In the genomic region with DNA sequence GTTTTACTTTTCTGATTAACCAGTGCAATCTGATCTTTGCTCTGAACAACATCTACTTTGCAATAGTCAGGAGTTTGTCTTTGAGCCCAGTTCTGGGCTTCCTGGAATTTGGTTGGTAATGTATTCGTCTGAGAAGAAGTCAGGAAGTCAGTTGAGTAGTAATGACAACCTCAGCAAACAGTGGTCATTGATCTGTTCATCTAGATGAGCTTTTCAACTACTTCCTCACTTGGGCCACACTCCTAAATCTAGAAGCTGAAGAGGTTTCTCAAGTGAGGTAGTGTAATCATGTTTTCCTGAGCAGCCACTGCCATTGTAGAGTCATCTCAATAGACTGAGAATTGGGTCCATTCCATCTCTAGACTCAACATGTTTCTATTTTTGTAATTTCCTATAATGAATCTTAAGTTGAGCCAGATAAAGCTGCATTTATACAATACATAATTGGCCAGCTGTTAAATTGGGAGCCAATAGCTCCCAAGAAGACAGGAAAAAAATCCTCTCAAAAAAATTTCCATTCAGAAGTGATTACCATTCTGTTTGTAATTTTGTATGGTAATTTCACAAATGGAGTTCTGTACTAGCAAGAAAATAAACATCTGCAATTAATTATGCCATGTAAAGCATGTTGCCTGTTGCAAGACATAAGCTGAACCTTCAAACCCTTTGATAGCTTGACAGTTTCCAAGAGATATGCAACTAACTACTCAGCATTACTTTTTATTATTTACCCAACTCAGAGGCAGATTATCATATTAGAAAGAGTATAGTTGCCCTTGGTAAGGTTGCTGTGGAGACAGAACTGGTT, we compare ENCODE assay signal across 1 cellular context.
TF ChIP-seq lines count a peak whose summit lies in the region.

No MANE protein-coding gene starts in this region.

TF ChIP-seq in GM23338, 12 proteins besides CTCF, POLR2A, EP300 and RAD21:
- no peak for TF ChIP-seq REST (IDR thresholded peaks at IDR 0.05; ENCODE audit: unreplicated experiment)
- TF ChIP-seq NANOG (IDR thresholded peaks at IDR 0.05; ENCODE audit: borderline replicate concordance) = no peak
- no peak for TF ChIP-seq EZH2phosphoT487 (IDR thresholded peaks at IDR 0.05; ENCODE audit: unreplicated experiment)
- TF ChIP-seq, protein P1, sequence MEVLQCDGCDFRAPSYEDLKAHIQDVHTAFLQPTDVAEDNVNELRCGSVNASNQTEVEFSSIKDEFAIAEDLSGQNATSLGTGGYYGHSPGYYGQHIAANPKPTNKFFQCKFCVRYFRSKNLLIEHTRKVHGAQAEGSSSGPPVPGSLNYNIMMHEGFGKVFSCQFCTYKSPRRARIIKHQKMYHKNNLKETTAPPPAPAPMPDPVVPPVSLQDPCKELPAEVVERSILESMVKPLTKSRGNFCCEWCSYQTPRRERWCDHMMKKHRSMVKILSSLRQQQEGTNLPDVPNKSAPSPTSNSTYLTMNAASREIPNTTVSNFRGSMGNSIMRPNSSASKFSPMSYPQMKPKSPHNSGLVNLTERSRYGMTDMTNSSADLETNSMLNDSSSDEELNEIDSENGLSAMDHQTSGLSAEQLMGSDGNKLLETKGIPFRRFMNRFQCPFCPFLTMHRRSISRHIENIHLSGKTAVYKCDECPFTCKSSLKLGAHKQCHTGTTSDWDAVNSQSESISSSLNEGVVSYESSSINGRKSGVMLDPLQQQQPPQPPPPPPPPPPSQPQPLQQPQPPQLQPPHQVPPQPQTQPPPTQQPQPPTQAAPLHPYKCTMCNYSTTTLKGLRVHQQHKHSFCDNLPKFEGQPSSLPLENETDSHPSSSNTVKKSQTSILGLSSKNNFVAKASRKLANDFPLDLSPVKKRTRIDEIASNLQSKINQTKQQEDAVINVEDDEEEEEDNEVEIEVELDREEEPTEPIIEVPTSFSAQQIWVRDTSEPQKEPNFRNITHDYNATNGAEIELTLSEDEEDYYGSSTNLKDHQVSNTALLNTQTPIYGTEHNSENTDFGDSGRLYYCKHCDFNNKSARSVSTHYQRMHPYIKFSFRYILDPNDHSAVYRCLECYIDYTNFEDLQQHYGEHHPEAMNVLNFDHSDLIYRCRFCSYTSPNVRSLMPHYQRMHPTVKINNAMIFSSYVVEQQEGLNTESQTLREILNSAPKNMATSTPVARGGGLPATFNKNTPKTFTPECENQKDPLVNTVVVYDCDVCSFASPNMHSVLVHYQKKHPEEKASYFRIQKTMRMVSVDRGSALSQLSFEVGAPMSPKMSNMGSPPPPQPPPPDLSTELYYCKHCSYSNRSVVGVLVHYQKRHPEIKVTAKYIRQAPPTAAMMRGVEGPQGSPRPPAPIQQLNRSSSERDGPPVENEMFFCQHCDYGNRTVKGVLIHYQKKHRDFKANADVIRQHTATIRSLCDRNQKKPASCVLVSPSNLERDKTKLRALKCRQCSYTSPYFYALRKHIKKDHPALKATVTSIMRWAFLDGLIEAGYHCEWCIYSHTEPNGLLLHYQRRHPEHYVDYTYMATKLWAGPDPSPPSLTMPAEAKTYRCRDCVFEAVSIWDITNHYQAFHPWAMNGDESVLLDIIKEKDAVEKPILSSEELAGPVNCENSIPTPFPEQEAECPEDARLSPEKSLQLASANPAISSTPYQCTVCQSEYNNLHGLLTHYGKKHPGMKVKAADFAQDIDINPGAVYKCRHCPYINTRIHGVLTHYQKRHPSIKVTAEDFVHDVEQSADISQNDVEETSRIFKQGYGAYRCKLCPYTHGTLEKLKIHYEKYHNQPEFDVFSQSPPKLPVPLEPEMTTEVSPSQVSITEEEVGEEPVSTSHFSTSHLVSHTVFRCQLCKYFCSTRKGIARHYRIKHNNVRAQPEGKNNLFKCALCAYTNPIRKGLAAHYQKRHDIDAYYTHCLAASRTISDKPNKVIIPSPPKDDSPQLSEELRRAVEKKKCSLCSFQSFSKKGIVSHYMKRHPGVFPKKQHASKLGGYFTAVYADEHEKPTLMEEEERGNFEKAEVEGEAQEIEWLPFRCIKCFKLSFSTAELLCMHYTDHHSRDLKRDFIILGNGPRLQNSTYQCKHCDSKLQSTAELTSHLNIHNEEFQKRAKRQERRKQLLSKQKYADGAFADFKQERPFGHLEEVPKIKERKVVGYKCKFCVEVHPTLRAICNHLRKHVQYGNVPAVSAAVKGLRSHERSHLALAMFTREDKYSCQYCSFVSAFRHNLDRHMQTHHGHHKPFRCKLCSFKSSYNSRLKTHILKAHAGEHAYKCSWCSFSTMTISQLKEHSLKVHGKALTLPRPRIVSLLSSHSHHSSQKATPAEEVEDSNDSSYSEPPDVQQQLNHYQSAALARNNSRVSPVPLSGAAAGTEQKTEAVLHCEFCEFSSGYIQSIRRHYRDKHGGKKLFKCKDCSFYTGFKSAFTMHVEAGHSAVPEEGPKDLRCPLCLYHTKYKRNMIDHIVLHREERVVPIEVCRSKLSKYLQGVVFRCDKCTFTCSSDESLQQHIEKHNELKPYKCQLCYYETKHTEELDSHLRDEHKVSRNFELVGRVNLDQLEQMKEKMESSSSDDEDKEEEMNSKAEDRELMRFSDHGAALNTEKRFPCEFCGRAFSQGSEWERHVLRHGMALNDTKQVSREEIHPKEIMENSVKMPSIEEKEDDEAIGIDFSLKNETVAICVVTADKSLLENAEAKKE (CRISPR knock-in tag; IDR thresholded peaks at IDR 0.05) = no peak
- TF ChIP-seq POLR2AphosphoS5 (IDR thresholded peaks at IDR 0.05; ENCODE audit: low read depth) = no peak
- TF ChIP-seq CREB1 (CRISPR knock-in tag; IDR thresholded peaks at IDR 0.05; ENCODE audit: low read depth) = no peak
- no peak for TF ChIP-seq ZNF114 (CRISPR knock-in tag; IDR thresholded peaks at IDR 0.05)
- no peak for TF ChIP-seq EZH2 (IDR thresholded peaks at IDR 0.05; ENCODE audit: low read depth, unreplicated experiment)
- TF ChIP-seq JUNB (IDR thresholded peaks at IDR 0.05; ENCODE audit: unreplicated experiment) = no peak
- TF ChIP-seq STAT1 (IDR thresholded peaks at IDR 0.05; ENCODE audit: unreplicated experiment) = no peak
- no peak for TF ChIP-seq ETS1 (IDR thresholded peaks at IDR 0.05)
- TF ChIP-seq ZNF331 (CRISPR knock-in tag; IDR thresholded peaks at IDR 0.05; ENCODE audit: low read depth) = no peak
